10 cellular contexts compared by ENCODE assay signal in genomic region chr10:93703066-93703465, GRCh38. TPM values are rescaled to one million over a fixed set of nuclear protein-coding genes. Genes with fewer than 3 reads are reported as not detected.
DNase-seq lines count a peak whose midpoint lies in the region; ATAC-seq, FAIRE-seq and TF ChIP-seq lines count a peak whose summit lies in the region.
"Had no signal": no experiment of that assay in that cellular context is flagged by ENCODE, and none has a peak within 500 bp of the region (broad histone marks: within the 10 kb centered on the region; RNA-seq: fewer than 3 reads in every experiment).

No MANE protein-coding gene starts in this region.

- peaks cover 11 to 14% of the 10 kb centered on the region in 2 experiments; a peak in 2 of 3 replicates for H3K36me3 ChIP-seq in HEK293 (ENCODE audit: control insufficient read depth in 2 of 2, insufficient read depth in 1 of 2, low read length in 2 of 2)
- peaks cover 13% of the 10 kb centered on the region for H3K36me3 ChIP-seq in Panc1 (ENCODE audit: control insufficient read depth, insufficient read depth, low read length)

- DNase-seq in DMS153 (lab: John Stamatoyannopoulos, UW) (peak; percentile 5), Panc1 (ENCODE audit: low read depth, low spot score) (no peak), foreskin fibroblast (peak in 1 of 2 donors; percentile 0), skeletal muscle cell (ENCODE audit: low read depth) (no peak), UCSD-AML1 (lab: John Stamatoyannopoulos, UW; ENCODE audit: unreplicated experiment) (no peak), NCI-H128 (lab: John Stamatoyannopoulos, UW; ENCODE audit: unreplicated experiment) (no peak), GM19239 (ENCODE audit: insufficient read length, low spot score) (no peak)

- CTCF ChIA-PET in HEK293 (lab: Yijun Ruan, JAX) = interaction anchor here (0.6 to 3.8 kb wide), 16 partner anchors 14 to 615 kb away, joined by 3 to 23 read pairs (median 3); no protein-coding TSS in a partner anchor
- CTCF ChIA-PET in Panc1 (lab: Charles Lee) = interaction anchor here (0.7 to 2.4 kb wide), 2 partner anchors 10 to 113 kb away, joined by 3 to 9 read pairs; no protein-coding TSS in a partner anchor

- intact Hi-C loops in Panc1 (cut with micrococcal nuclease; ENCODE audit: unreplicated experiment) = loop anchor here (2.0 kb wide), 1 partner anchor 112 kb away; no protein-coding TSS in a partner anchor

- FAIRE-seq in GM19239 (lab: Jason Lieb, UNC) = no peak

- peak overlapping the region; percentile 84 for H3K27ac ChIP-seq in HEK293 (ENCODE audit: extremely low read depth, low read depth, low read length)
- H3K27ac ChIP-seq in Panc1 (ENCODE audit: low read length) = peak overlapping the region; percentile 91

- TF ChIP-seq CTCF in HEK293 (tag by site-specific recombination; IDR thresholded peaks at IDR 0.05) (no peak), Panc1 (IDR thresholded peaks at IDR 0.05) (no peak), foreskin fibroblast (IDR thresholded peaks at IDR 0.05; ENCODE audit: low read depth, low read length) (no peak)

- H3K4me1 ChIP-seq in HEK293 (ENCODE audit: control insufficient read depth, insufficient read depth, low read length) = no peaks in the 10 kb centered on the region; the same call in 1 of the 2 replicates
- peaks cover 9% of the 10 kb centered on the region; the same call in 1 of the 2 replicates for H3K4me1 ChIP-seq in Panc1 (ENCODE audit: control insufficient read depth, insufficient read depth, low read length)

- POLR2A ChIA-PET in HEK293 (lab: Yijun Ruan, JAX) = interaction anchor here (0.7 to 1.8 kb wide), 11 partner anchors 16 to 207 kb away, joined by 3 to 7 read pairs (median 3); partner anchors contain the start of gene CEP55
- POLR2A ChIA-PET in Panc1 (lab: Charles Lee) = no interaction called here

- H3K4me3 ChIP-seq in HEK293 (ENCODE audit: low read depth, low read length) (peak overlapping the region; percentile 58), Panc1 (ENCODE audit: low read depth in 2 of 2, low read length in 2 of 2) (peak overlapping the region; percentile 58 to 85), foreskin fibroblast (ENCODE audit: low read depth in 1 of 2, low read length in 2 of 2) (peak overlapping the region; percentile 77 to 86), skeletal muscle cell (ENCODE audit: low read depth, low read length) (peak overlapping the region; percentile 74)

- no peak for ATAC-seq in Panc1

- BruUV-seq in Panc1 (replicated peaks; lab: Mats Ljungman, UMichigan) = no TSS peak

- in situ Hi-C loops in Panc1 (cut with HindIII; ENCODE audit: low pct_unique_long_range_greater_than_20kb, low sequenced_read_pairs) = no loop called here

- H3K9me3 ChIP-seq in HEK293 (ENCODE audit: control insufficient read depth, insufficient read depth, low read depth, low read length) = no peaks in the 10 kb centered on the region
- H3K9me3 ChIP-seq in Panc1 (ENCODE audit: control insufficient read depth, insufficient read depth, low read depth, low read length) = no peaks in the 10 kb centered on the region

- no peaks in the 10 kb centered on the region; the same call in 1 of the 2 replicates for H3K27me3 ChIP-seq in Panc1 (ENCODE audit: control insufficient read depth, insufficient read depth, low read length)

TF ChIP-seq in HEK293, 187 proteins besides CTCF, POLR2A, EP300 and RAD21:
- TF ChIP-seq SP7 (tag by site-specific recombination; IDR thresholded peaks at IDR 0.05) (no peak), ZNF335 (tag by site-specific recombination; conservative IDR thresholded peaks at IDR 0.05) (peak; percentile 78)

RNA-seq across cellular contexts. Expression of gene FRA10AC1, which starts 0.7 kb away (rescaled TPM):
- 20.3 TPM for total RNA-seq in Panc1 (2021; ENCODE audit: unreplicated experiment)
- 14.0 TPM for polyA plus RNA-seq in Panc1 (2012; ENCODE audit: insufficient read length)

RNA-seq across cellular contexts. Expression of gene LGI1, which starts 54.7 kb away (rescaled TPM):
- not detected for total RNA-seq in Panc1 (2021; ENCODE audit: unreplicated experiment)
- polyA plus RNA-seq in Panc1 (2012; ENCODE audit: insufficient read length) = not detected
- total RNA-seq: M059J, myocyte had no signal
